In the genomic region with DNA sequence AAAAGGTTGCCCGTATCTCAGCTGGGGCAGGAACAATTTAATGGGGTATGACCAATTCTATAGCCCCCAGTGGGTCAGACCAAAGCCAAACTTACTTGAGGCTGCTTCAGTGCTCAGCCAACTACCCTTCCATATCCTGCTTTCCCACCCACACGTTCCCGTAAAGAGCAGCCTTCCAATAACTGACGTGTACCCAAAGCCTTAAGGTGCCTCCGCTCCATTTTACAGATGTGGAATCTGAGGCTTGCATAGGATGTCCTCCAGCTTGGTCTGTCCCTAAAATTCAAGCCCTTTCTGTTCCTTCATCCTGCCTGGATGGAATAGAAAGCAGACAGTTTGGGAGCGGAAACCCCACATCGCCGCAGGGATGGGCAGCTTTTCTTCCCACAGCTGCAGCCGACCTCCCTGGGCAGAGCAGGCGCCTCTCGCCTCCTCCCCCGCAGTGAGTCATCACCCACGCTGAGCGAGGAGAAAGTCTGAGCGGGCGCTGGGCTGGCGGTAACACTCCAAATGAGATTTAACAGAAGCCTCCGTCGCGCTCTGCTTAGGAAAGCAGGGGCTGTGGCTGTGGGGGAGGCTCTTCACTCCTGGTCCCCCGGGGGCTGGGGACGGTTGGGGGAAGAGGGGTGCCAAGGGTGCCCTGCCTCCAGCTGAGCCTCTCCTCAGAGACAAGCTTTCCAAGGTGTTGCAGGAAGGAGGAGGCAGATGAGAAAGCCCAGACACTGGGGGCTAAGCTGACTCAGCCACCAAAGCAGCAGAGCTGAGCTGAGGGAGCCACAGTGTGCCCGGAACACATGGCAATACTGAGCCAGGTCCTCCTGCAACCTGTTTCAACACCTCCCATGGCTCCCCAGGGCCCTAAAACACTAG, we compare ENCODE assay signal across 8 cellular contexts. TPM values are rescaled to one million over a fixed set of nuclear protein-coding genes. Genes with fewer than 3 reads are reported as not detected.
DNase-seq lines count a peak whose midpoint lies in the region; ATAC-seq and TF ChIP-seq lines count a peak whose summit lies in the region.

No MANE protein-coding gene starts in this region.

- peak overlapping the region; percentile 91 for H3K27ac ChIP-seq in PC-3 (ENCODE audit: low read length)
- H3K27ac ChIP-seq in osteoblast (ENCODE audit: low read depth, low read length) = peak overlapping the region; percentile 86
- peak overlapping the region; percentile 46 for H3K27ac ChIP-seq in thymus (ENCODE audit: low read depth)

- POLR2A ChIA-PET in PC-3 (lab: Charles Lee; ENCODE audit: unreplicated experiment) = interaction anchor here (0.6 to 1.1 kb wide), 4 partner anchors 8 to 185 kb away, joined by 3 to 5 read pairs (median 4); no protein-coding TSS in a partner anchor

- no peaks in the 10 kb centered on the region for H3F3A ChIP-seq in PC-3 (ENCODE audit: low read length, unreplicated experiment)

- BruUV-seq in PC-3 (replicated peaks; lab: Mats Ljungman, UMichigan) = no TSS peak

- intact Hi-C loops in PC-3 (cut with micrococcal nuclease) = loop anchor here (1.0 kb wide), 1 partner anchor 41 kb away; no protein-coding TSS in a partner anchor

- peak; percentile 61 for DNase-seq in GOT3 (lab: John Stamatoyannopoulos, UW)
- peak; percentile 91 for DNase-seq in PC-3
- peak; percentile 4 to 8 (median 7) for DNase-seq in activated naive CD4-positive, alpha-beta T cell (lab: John Stamatoyannopoulos, UW)
- peak; percentile 89 for DNase-seq in glomerular visceral epithelial cell (ENCODE audit: extremely low spot score)
- DNase-seq in osteoblast (ENCODE audit: insufficient read length, low spot score, missing footprints) = peak; percentile 99
- no peak for DNase-seq in NCI-H774 (lab: John Stamatoyannopoulos, UW)

- H2AFZ ChIP-seq in PC-3 (ENCODE audit: low read length) (peak overlapping the region; percentile 74), osteoblast (ENCODE audit: low read length) (peak overlapping the region; percentile 93)

- H3K36me3 ChIP-seq in PC-3 (ENCODE audit: low read depth, low read length) (no peaks in the 10 kb centered on the region), osteoblast (ENCODE audit: insufficient read depth, low read length) (no peaks in the 10 kb centered on the region), thymus (ENCODE audit: control insufficient read depth, insufficient read depth) (no peaks in the 10 kb centered on the region)

- peak overlapping the region; percentile 77 for H3K9ac ChIP-seq in PC-3 (ENCODE audit: low read length)

- ATAC-seq in PC-3 (peak; percentile 96), GM18517 (IDR thresholded peaks at IDR 0.05; ENCODE audit: unreplicated experiment) (no peak)

- H3K4me3 ChIP-seq in PC-3 (ENCODE audit: low read length) = peak overlapping the region; percentile 62
- peak overlapping the region; percentile 64 for H3K4me3 ChIP-seq in osteoblast (ENCODE audit: insufficient read depth, low read length)
- H3K4me3 ChIP-seq in thymus (ENCODE audit: low read length) = no peak overlapping the region

- H4K20me1 ChIP-seq in PC-3 (ENCODE audit: low read length) (no peaks in the 10 kb centered on the region), osteoblast (ENCODE audit: insufficient read depth, low read length) (no peaks in the 10 kb centered on the region)

- H3K79me2 ChIP-seq in PC-3 (ENCODE audit: low read length) = no peaks in the 10 kb centered on the region
- H3K79me2 ChIP-seq in osteoblast (ENCODE audit: insufficient read depth, low read length) = no peaks in the 10 kb centered on the region

- CTCF ChIA-PET in PC-3 (lab: Charles Lee) = interaction anchor here (0.5 to 0.6 kb wide), 2 partner anchors 37 to 139 kb away, joined by 3 read pairs; no protein-coding TSS in a partner anchor

- H3K9me3 ChIP-seq in PC-3 (ENCODE audit: low read length) = no peaks in the 10 kb centered on the region
- H3K9me3 ChIP-seq in osteoblast (ENCODE audit: low read depth, low read length) = no peaks in the 10 kb centered on the region
- no peaks in the 10 kb centered on the region for H3K9me3 ChIP-seq in thymus (ENCODE audit: control insufficient read depth)

- peaks cover 13% of the 10 kb centered on the region for H3K4me1 ChIP-seq in PC-3 (ENCODE audit: insufficient read depth, low read length)
- H3K4me1 ChIP-seq in osteoblast (ENCODE audit: insufficient read depth, low read length) = peaks cover 17% of the 10 kb centered on the region
- no peaks in the 10 kb centered on the region for H3K4me1 ChIP-seq in thymus (ENCODE audit: control insufficient read depth, insufficient read depth, low read length)

- 19% methylated on average over 23 of the region's 23 CpGs for WGBS in thymus

- H3K4me2 ChIP-seq in PC-3 (ENCODE audit: low read length) (peak overlapping the region; percentile 83), osteoblast (ENCODE audit: insufficient read depth, low read length) (peak overlapping the region; percentile 91)

- no peaks in the 10 kb centered on the region for H3K9me2 ChIP-seq in PC-3 (replicated peaks; ENCODE audit: low read length)

- 0 out of 2 replicates have a peak, but pooled peaks have one; percentile 4 for TF ChIP-seq CTCF in PC-3 (conservative IDR thresholded peaks at IDR 0.05; ENCODE audit: low read depth, low read length)
- TF ChIP-seq CTCF in osteoblast (IDR thresholded peaks at IDR 0.05; ENCODE audit: extremely low read depth, low read depth, low read length) = no peak

- H3K27me3 ChIP-seq in PC-3 (ENCODE audit: low read length) = no peaks in the 10 kb centered on the region
- no peaks in the 10 kb centered on the region for H3K27me3 ChIP-seq in osteoblast (ENCODE audit: insufficient read depth, low read length)
- H3K27me3 ChIP-seq in thymus (ENCODE audit: control insufficient read depth, insufficient read depth) = no peaks in the 10 kb centered on the region

RNA-seq across cellular contexts. Expression of a gene that starts 57.8 kb away (rescaled TPM):
- 5.9 and 7.5 TPM in 2 replicates for total RNA-seq in PC-3 (2014; rRNA removed)
- 9.8 and 12.4 TPM in 2 replicates for total RNA-seq in osteoblast
- polyA plus RNA-seq in thymus = 2.4 TPM
